In the genomic region with DNA sequence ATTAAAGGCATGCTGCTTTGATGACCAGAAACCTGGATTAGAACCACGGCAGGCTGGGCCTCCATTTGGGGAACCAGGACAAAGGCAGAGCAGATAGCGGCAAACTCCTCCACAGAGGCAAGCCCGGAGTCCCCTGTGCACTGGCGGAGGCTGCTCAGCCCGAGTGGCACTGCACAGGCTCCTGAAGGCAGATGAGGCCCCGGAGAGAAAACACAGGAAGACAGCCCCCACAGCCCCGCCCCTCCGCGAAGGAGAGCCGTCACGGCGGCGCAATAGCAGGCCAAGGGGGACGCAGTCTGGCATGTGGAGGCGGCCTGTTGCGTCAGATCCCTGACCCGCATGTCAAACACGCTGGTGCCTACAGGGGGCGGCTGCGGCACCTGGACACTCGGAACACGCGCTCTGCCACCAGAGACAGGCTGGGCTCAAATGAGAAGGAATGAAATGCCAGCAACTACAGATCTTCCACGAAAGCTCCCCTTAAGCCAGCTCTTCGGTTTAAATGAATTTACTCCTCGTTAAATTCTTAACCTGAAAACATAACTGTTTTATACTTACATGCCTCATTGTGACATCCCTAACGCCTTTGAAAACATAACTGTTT, we compare ENCODE assay signal across 8 cellular contexts.
DNase-seq lines count a peak whose midpoint lies in the region; ATAC-seq, FAIRE-seq and TF ChIP-seq lines count a peak whose summit lies in the region.

No MANE protein-coding gene starts in this region.

- peak; percentile 51 for FAIRE-seq in endometrium (lab: Jason Lieb, UNC)

- peak; percentile 60 for DNase-seq in NCI-H510A (lab: John Stamatoyannopoulos, UW)
- DNase-seq in activated CD8-positive, alpha-beta memory T cell treated with anti-CD3 and anti-CD28 coated beads, Interleukin-2, amount 50 U/mL, for 4 hours, result peak; percentile 73
- DNase-seq in stimulated activated CD8-positive, alpha-beta memory T cell treated with anti-CD3 and anti-CD28 coated beads, Interleukin-4, amount 100 ng/mL, for 24 hours (ENCODE audit: low read depth), result peak; percentile 59

- H3K4me3 ChIP-seq in mesodermal cell (ENCODE audit: extremely low read depth, insufficient read depth, low read length, poor library complexity, severe bottlenecking), result no peak overlapping the region

- H3K27ac ChIP-seq in mesodermal cell (ENCODE audit: low read depth, low read length, severe bottlenecking), result peak overlapping the region; percentile 62

- 60 to 64% methylated on average over 27 of the region's 27 CpGs for WGBS in mesodermal cell (ENCODE audit: insufficient coverage in 2 of 2), 2 experiments

- TF ChIP-seq CTCF in GM12873 (IDR thresholded peaks at IDR 0.05; ENCODE audit: insufficient read depth, low read depth, low read length, missing control alignments), result peak; percentile 59

- H3K36me3 ChIP-seq in mesodermal cell (ENCODE audit: control insufficient read depth, insufficient read depth, low read length), result peaks cover under 1% of the 10 kb centered on the region

- H3K4me1 ChIP-seq in mesodermal cell (ENCODE audit: control insufficient read depth, insufficient read depth, low read length, poor library complexity, severe bottlenecking), result peaks cover 41% of the 10 kb centered on the region

- no peaks in the 10 kb centered on the region for H3K9me3 ChIP-seq in mesodermal cell (ENCODE audit: control insufficient read depth, low read length)

- ATAC-seq in GM21528 (IDR thresholded peaks at IDR 0.05; ENCODE audit: low FRiP score, unreplicated experiment) (no peak), HG02642 (IDR thresholded peaks at IDR 0.05; ENCODE audit: poor library complexity, unreplicated experiment) (no peak)
